Comparison of ENCODE assay signal across 18 cellular contexts in the genomic region with DNA sequence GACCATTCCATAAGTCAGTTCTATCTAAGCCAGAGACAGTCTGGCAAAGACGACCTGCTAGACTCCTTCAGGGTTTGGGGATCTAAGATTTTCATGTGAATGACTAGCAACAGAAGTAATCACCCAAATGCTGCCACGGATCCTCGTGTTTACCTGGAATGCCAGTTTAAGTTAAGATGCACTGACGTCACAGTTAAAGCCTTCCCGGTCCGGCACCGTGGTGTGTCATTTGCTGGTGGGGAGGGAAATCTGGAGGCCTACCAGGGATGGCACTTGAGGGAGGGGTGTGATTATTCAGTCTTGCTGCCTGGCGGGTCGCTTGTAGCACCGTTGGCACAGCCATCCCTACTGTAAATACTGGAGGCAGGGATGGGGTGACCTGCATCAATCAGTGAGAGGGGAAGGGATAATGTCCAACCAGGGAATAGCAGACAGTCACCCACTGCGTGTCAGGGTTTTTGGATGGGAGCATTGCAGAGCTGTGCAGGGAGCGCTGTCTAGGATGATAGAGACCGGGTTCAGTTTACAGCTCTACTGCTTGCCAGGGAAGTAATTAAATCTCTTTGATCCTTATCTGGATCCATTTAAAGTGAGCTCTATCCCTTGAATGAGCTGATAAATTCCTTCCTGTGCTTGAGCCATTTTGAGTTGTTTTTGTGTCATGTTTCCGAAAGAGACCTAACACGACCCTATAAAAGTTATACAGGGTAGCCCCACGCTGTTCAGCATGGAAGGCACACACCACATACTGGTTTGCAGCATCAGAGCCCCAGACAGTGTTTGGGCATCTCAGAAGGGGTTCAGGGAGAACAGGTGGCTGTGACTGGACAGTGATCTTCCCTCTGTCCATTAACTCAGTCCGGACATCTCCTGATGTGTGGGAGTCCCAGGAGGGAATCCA.
DNase-seq lines count a peak whose midpoint lies in the region; ATAC-seq and TF ChIP-seq lines count a peak whose summit lies in the region.
"Had no signal": no experiment of that assay in that cellular context is flagged by ENCODE, and none has a peak within 500 bp of the region (broad histone marks: within the 10 kb centered on the region; RNA-seq: fewer than 3 reads in every experiment).

No MANE protein-coding gene starts in this region.

- H3K4me1 Mint-ChIP-seq in nephron progenitor cell, result peaks cover 63% of the 10 kb centered on the region
- H3K4me1 Mint-ChIP-seq: CD14-positive monocyte had no signal

- H3K36me3 Mint-ChIP-seq in nephron progenitor cell (ENCODE audit: low read depth), result no peaks in the 10 kb centered on the region
- H3K36me3 Mint-ChIP-seq: CD14-positive monocyte; CD8-positive, alpha-beta T cell had no signal

- no peak for TF ChIP-seq CTCF in nephron progenitor cell (IDR thresholded peaks at IDR 0.05)

- no peak overlapping the region for H3K4me3 ChIP-seq in MG63
- H3K4me3 ChIP-seq: A549, BLaER1 had no signal

- peak overlapping the region; percentile 68 for H3K27ac Mint-ChIP-seq in nephron progenitor cell
- H3K27ac Mint-ChIP-seq: CD8-positive, alpha-beta T cell; HFFc6 had no signal

- no peaks in the 10 kb centered on the region for H3K9me3 ChIP-seq in MG63
- H3K9me3 ChIP-seq: A549, BLaER1 had no signal

- H3K4me3 Mint-ChIP-seq in nephron progenitor cell, result no peak overlapping the region
- H3K4me3 Mint-ChIP-seq: CD14-positive monocyte; CD8-positive, alpha-beta T cell; HFFc6 had no signal

- H3K27me3 ChIP-seq in MG63, result no peaks in the 10 kb centered on the region
- H3K27me3 ChIP-seq: BLaER1 had no signal

- no peaks in the 10 kb centered on the region for H3K36me3 ChIP-seq in MG63
- H3K36me3 ChIP-seq: BLaER1 had no signal

- ATAC-seq in HG02678 (IDR thresholded peaks at IDR 0.05; ENCODE audit: unreplicated experiment), result no peak
- ATAC-seq: A549; CD8-positive, alpha-beta T cell; HCT116 had no signal

- peaks cover 6% of the 10 kb centered on the region for H3K27me3 Mint-ChIP-seq in nephron progenitor cell (ENCODE audit: low read depth, poor library complexity)

- H3K9me3 Mint-ChIP-seq in nephron progenitor cell, result no peaks in the 10 kb centered on the region

- DNase-seq in NCI-H82 (lab: John Stamatoyannopoulos, UW) (peak; percentile 18), NCI-H82 treated with DMSO at 0.1 percent for 48 hours (lab: John Stamatoyannopoulos, UW; ENCODE audit: unreplicated experiment) (no peak), SK-N-DZ (ENCODE audit: low spot score) (peak; percentile 81), nephron progenitor cell (no peak), MG63 (no peak), SHP77 (lab: John Stamatoyannopoulos, UW) (no peak)
- DNase-seq: Calu3; CD8-positive, alpha-beta T cell; DMS79 treated with DMSO at 0.1 percent for 48 hours; GF-D8; GOT3; H7; HFFc6 had no signal

Comparison
In these comparisons a context has a peak if more than half of its experiments do, and no peak if none do; other contexts are left out.
1. DNase-seq: peak in NCI-H82 (single experiment) and SK-N-DZ (single experiment); none in NCI-H82 treated with DMSO at 0.1 percent for 48 hours (single experiment), nephron progenitor cell (single experiment), MG63 (single experiment) and SHP77 (0 of 2).